1 cellular context compared by ENCODE assay signal in the genomic region with DNA sequence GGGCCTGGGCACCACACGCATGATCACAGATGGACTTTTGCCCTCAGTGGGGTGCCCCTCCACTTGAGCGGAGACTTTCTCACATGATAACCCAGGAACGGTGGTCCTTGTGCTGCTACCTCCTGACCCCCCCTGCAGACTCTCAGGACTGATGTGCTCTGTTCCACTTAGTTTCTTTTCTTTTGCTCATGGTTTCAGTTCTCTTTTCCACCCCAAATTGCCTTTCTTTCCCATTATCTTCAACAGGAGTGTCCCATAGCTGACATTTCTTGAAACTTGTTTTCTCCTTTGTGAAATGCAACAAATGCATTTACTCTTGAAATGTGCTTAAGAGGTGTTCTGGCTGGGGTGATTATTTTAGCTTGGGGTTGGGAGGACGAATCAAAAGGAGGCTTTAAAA.
TF ChIP-seq lines count a peak whose summit lies in the region.

No MANE protein-coding gene starts in this region.

TF ChIP-seq in GM23338, 12 proteins besides CTCF, POLR2A, EP300 and RAD21 (continued from another document):
- TF ChIP-seq, protein P1, sequence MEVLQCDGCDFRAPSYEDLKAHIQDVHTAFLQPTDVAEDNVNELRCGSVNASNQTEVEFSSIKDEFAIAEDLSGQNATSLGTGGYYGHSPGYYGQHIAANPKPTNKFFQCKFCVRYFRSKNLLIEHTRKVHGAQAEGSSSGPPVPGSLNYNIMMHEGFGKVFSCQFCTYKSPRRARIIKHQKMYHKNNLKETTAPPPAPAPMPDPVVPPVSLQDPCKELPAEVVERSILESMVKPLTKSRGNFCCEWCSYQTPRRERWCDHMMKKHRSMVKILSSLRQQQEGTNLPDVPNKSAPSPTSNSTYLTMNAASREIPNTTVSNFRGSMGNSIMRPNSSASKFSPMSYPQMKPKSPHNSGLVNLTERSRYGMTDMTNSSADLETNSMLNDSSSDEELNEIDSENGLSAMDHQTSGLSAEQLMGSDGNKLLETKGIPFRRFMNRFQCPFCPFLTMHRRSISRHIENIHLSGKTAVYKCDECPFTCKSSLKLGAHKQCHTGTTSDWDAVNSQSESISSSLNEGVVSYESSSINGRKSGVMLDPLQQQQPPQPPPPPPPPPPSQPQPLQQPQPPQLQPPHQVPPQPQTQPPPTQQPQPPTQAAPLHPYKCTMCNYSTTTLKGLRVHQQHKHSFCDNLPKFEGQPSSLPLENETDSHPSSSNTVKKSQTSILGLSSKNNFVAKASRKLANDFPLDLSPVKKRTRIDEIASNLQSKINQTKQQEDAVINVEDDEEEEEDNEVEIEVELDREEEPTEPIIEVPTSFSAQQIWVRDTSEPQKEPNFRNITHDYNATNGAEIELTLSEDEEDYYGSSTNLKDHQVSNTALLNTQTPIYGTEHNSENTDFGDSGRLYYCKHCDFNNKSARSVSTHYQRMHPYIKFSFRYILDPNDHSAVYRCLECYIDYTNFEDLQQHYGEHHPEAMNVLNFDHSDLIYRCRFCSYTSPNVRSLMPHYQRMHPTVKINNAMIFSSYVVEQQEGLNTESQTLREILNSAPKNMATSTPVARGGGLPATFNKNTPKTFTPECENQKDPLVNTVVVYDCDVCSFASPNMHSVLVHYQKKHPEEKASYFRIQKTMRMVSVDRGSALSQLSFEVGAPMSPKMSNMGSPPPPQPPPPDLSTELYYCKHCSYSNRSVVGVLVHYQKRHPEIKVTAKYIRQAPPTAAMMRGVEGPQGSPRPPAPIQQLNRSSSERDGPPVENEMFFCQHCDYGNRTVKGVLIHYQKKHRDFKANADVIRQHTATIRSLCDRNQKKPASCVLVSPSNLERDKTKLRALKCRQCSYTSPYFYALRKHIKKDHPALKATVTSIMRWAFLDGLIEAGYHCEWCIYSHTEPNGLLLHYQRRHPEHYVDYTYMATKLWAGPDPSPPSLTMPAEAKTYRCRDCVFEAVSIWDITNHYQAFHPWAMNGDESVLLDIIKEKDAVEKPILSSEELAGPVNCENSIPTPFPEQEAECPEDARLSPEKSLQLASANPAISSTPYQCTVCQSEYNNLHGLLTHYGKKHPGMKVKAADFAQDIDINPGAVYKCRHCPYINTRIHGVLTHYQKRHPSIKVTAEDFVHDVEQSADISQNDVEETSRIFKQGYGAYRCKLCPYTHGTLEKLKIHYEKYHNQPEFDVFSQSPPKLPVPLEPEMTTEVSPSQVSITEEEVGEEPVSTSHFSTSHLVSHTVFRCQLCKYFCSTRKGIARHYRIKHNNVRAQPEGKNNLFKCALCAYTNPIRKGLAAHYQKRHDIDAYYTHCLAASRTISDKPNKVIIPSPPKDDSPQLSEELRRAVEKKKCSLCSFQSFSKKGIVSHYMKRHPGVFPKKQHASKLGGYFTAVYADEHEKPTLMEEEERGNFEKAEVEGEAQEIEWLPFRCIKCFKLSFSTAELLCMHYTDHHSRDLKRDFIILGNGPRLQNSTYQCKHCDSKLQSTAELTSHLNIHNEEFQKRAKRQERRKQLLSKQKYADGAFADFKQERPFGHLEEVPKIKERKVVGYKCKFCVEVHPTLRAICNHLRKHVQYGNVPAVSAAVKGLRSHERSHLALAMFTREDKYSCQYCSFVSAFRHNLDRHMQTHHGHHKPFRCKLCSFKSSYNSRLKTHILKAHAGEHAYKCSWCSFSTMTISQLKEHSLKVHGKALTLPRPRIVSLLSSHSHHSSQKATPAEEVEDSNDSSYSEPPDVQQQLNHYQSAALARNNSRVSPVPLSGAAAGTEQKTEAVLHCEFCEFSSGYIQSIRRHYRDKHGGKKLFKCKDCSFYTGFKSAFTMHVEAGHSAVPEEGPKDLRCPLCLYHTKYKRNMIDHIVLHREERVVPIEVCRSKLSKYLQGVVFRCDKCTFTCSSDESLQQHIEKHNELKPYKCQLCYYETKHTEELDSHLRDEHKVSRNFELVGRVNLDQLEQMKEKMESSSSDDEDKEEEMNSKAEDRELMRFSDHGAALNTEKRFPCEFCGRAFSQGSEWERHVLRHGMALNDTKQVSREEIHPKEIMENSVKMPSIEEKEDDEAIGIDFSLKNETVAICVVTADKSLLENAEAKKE (CRISPR knock-in tag; IDR thresholded peaks at IDR 0.05), result no peak
- TF ChIP-seq ZNF114 (CRISPR knock-in tag; IDR thresholded peaks at IDR 0.05) (no peak), STAT1 (IDR thresholded peaks at IDR 0.05; ENCODE audit: unreplicated experiment) (no peak), EZH2phosphoT487 (IDR thresholded peaks at IDR 0.05; ENCODE audit: unreplicated experiment) (no peak), CREB1 (CRISPR knock-in tag; IDR thresholded peaks at IDR 0.05; ENCODE audit: low read depth) (no peak), NANOG (IDR thresholded peaks at IDR 0.05; ENCODE audit: borderline replicate concordance) (no peak), ZNF331 (CRISPR knock-in tag; IDR thresholded peaks at IDR 0.05; ENCODE audit: low read depth) (no peak), JUNB (IDR thresholded peaks at IDR 0.05; ENCODE audit: unreplicated experiment) (no peak)
- TF ChIP-seq, protein P2, sequence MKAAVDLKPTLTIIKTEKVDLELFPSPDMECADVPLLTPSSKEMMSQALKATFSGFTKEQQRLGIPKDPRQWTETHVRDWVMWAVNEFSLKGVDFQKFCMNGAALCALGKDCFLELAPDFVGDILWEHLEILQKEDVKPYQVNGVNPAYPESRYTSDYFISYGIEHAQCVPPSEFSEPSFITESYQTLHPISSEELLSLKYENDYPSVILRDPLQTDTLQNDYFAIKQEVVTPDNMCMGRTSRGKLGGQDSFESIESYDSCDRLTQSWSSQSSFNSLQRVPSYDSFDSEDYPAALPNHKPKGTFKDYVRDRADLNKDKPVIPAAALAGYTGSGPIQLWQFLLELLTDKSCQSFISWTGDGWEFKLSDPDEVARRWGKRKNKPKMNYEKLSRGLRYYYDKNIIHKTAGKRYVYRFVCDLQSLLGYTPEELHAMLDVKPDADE (IDR thresholded peaks at IDR 0.05), result no peak
- TF ChIP-seq, protein P3, sequence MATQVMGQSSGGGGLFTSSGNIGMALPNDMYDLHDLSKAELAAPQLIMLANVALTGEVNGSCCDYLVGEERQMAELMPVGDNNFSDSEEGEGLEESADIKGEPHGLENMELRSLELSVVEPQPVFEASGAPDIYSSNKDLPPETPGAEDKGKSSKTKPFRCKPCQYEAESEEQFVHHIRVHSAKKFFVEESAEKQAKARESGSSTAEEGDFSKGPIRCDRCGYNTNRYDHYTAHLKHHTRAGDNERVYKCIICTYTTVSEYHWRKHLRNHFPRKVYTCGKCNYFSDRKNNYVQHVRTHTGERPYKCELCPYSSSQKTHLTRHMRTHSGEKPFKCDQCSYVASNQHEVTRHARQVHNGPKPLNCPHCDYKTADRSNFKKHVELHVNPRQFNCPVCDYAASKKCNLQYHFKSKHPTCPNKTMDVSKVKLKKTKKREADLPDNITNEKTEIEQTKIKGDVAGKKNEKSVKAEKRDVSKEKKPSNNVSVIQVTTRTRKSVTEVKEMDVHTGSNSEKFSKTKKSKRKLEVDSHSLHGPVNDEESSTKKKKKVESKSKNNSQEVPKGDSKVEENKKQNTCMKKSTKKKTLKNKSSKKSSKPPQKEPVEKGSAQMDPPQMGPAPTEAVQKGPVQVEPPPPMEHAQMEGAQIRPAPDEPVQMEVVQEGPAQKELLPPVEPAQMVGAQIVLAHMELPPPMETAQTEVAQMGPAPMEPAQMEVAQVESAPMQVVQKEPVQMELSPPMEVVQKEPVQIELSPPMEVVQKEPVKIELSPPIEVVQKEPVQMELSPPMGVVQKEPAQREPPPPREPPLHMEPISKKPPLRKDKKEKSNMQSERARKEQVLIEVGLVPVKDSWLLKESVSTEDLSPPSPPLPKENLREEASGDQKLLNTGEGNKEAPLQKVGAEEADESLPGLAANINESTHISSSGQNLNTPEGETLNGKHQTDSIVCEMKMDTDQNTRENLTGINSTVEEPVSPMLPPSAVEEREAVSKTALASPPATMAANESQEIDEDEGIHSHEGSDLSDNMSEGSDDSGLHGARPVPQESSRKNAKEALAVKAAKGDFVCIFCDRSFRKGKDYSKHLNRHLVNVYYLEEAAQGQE (IDR thresholded peaks at IDR 0.05; ENCODE audit: unreplicated experiment), result no peak
